ENCODE assay signal across 8 cellular contexts in the genomic region with DNA sequence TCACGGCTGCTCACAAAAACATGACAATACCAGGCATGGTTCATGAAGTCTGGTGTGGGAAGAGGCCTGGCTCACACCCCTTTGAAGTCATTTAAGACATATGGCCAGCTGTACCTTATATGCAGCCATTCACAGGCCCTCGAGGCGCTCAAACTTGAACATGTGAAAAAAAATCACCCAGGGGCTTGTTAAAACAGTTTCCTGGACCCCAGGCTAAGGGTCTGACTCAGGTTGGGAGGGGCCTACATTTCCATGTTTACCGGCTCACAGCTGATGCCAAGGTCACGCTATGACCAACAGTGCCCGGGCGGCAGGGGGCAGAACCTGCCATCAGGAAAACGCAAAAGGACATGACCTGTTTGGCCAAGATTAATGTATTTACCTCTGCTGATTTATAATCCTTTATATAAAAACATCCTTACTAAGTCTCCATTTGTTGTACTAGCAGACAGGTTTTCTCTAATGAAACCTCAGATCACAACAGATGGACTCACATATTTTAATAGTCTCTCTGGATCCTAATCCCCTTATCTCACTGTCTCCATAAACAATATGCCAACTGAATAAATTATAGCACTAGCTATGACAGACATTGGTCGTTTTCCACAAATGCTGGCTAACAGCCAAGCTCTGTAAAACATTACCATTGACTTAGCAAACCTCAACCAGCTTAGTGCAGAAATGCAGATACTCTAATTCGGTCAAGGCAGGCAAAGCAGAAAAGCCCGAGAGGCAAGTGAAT. TPM values are rescaled to one million over a fixed set of nuclear protein-coding genes. Genes with fewer than 3 reads are reported as not detected.
DNase-seq lines count a peak whose midpoint lies in the region; ATAC-seq and TF ChIP-seq lines count a peak whose summit lies in the region.

No MANE protein-coding gene starts in this region.

- H2AK9ac ChIP-seq in IMR-90 (replicated peaks; ENCODE audit: low read depth, low read length, poor library complexity), result no peak overlapping the region

- TF ChIP-seq CTCF in AG09309 (IDR thresholded peaks at IDR 0.05; ENCODE audit: control insufficient read depth, insufficient read depth, low read depth, low read length, missing control alignments), result no peak
- no peak for TF ChIP-seq CTCF in IMR-90 (conservative IDR thresholded peaks at IDR 0.05; ENCODE audit: low read depth, low read length)
- TF ChIP-seq CTCF in osteoblast (IDR thresholded peaks at IDR 0.05; ENCODE audit: extremely low read depth, low read depth, low read length), result no peak

- peaks cover 90% of the 10 kb centered on the region for H3K79me2 ChIP-seq in osteoblast (ENCODE audit: insufficient read depth, low read length)

- no peak overlapping the region for H2BK5ac ChIP-seq in IMR-90 (ENCODE audit: low read depth, low read length, poor library complexity, severe bottlenecking)

- H3K79me1 ChIP-seq in IMR-90 (ENCODE audit: low read depth in 1 of 2, low read length in 2 of 2), result peaks cover 59 to 69% of the 10 kb centered on the region in 2 experiments

- H3K18ac ChIP-seq in IMR-90 (ENCODE audit: low read depth, low read length), result no peak overlapping the region

- H3K56ac ChIP-seq in IMR-90 (ENCODE audit: extremely low read depth, insufficient read depth, low read length), result no peak overlapping the region

- no peak overlapping the region for H4K5ac ChIP-seq in IMR-90 (ENCODE audit: low read depth, low read length)

- H3K36me3 ChIP-seq in IMR-90 (ENCODE audit: control insufficient read depth, insufficient read depth, low read length) (no peaks in the 10 kb centered on the region), esophagus (ENCODE audit: control insufficient read depth in 2 of 2, insufficient read depth in 2 of 2, low read length in 1 of 2) (peaks cover 0 to 4% of the 10 kb centered on the region in 2 donors), osteoblast (ENCODE audit: insufficient read depth, low read length) (no peaks in the 10 kb centered on the region)

- H4K20me1 ChIP-seq in IMR-90 (ENCODE audit: insufficient read depth, low read length), result peaks cover 42% of the 10 kb centered on the region; the same call in 1 of the 2 replicates
- peaks cover 3% of the 10 kb centered on the region for H4K20me1 ChIP-seq in osteoblast (ENCODE audit: insufficient read depth, low read length)

- no peak overlapping the region for H2BK15ac ChIP-seq in IMR-90 (ENCODE audit: low read depth, low read length)

- no peak overlapping the region for H4K91ac ChIP-seq in IMR-90 (ENCODE audit: insufficient read depth, low read depth, low read length)

- WGBS in IMR-90 (ENCODE audit: extremely low coverage in 2 of 2, insufficient read length in 1 of 2), 2 experiments, result 31% methylated on average over 4 of the region's 11 CpGs; no CpG with 5 or more reads in 1 of the 2 experiments
- WGBS in esophagus, 2 donors, result 22 to 24% methylated on average over 11 of the region's 11 CpGs

- POLR2A ChIA-PET in IMR-90 (lab: Charles Lee; ENCODE audit: unreplicated experiment), result no interaction called here

- intact Hi-C loops in IMR-90 (cut with micrococcal nuclease), result loop anchor here (10.0 kb wide), 1 partner anchor 306 kb away; no protein-coding TSS in a partner anchor

- no peak overlapping the region for H4K8ac ChIP-seq in IMR-90 (ENCODE audit: low read depth in 2 of 2, low read length in 2 of 2)

- peak overlapping the region; percentile 70 for H3K23ac ChIP-seq in IMR-90 (ENCODE audit: low read depth, low read length)

- H2AFZ ChIP-seq in IMR-90 (replicated peaks; ENCODE audit: low read length, poor library complexity), result no peak overlapping the region
- no peak overlapping the region for H2AFZ ChIP-seq in osteoblast (ENCODE audit: low read length)

- peak; percentile 28 for DNase-seq in AG09309 (ENCODE audit: low read depth)
- DNase-seq in IMR-90, result peak; percentile 46
- peak; percentile 8 for DNase-seq in RPMI8226
- no peak for DNase-seq in osteoblast (ENCODE audit: insufficient read length, low spot score, missing footprints)
- no peak for DNase-seq in NOMO-1 treated with DMSO at 0.1 percent for 48 hours (lab: John Stamatoyannopoulos, UW; ENCODE audit: unreplicated experiment)
- no peak for DNase-seq in pons (ENCODE audit: low spot score)

- in situ Hi-C loops in IMR-90 (cut with MboI; ENCODE audit: low sequenced_read_pairs), result loop anchor here (5.0 kb wide), 1 partner anchor 173 kb away; no protein-coding TSS in a partner anchor

- H3K9me3 ChIP-seq in IMR-90 (ENCODE audit: control insufficient read depth, insufficient read depth, low read length), result no peaks in the 10 kb centered on the region
- no peaks in the 10 kb centered on the region for H3K9me3 ChIP-seq in esophagus (ENCODE audit: control insufficient read depth in 2 of 2, insufficient read depth in 1 of 2, low read depth in 1 of 2, low read length in 1 of 2)
- no peaks in the 10 kb centered on the region for H3K9me3 ChIP-seq in osteoblast (ENCODE audit: low read depth, low read length)

- no peak; the same call in 1 of the 2 replicates for ATAC-seq in IMR-90 (ENCODE audit: low read depth)
- no peak for ATAC-seq in HG03460 (IDR thresholded peaks at IDR 0.05; ENCODE audit: unreplicated experiment)

- no peak overlapping the region for H2BK120ac ChIP-seq in IMR-90 (ENCODE audit: low read depth, low read length)

- H3K27me3 ChIP-seq in IMR-90 (ENCODE audit: control insufficient read depth, insufficient read depth, low read length) (no peaks in the 10 kb centered on the region), esophagus (ENCODE audit: control insufficient read depth in 1 of 2, insufficient read depth in 2 of 2, low read length in 2 of 2) (no peaks in the 10 kb centered on the region), osteoblast (ENCODE audit: insufficient read depth, low read length) (no peaks in the 10 kb centered on the region)

- TF ChIP-seq POLR2A in IMR-90 (IDR thresholded peaks at IDR 0.05; ENCODE audit: low read depth, low read length), result no peak

- no peak overlapping the region for H2AK5ac ChIP-seq in IMR-90 (ENCODE audit: low read depth, low read length)

- CTCF ChIA-PET in IMR-90 (lab: Yijun Ruan, JAX), result no interaction called here

- no peak overlapping the region for H3K4me2 ChIP-seq in IMR-90 (ENCODE audit: low read depth, low read length)
- peak overlapping the region; percentile 26 for H3K4me2 ChIP-seq in osteoblast (ENCODE audit: insufficient read depth, low read length)

- H3K4me3 ChIP-seq in AG09309 (ENCODE audit: control insufficient read depth, low read depth, low read length), result no peak overlapping the region
- no peak overlapping the region for H3K4me3 ChIP-seq in IMR-90 (ENCODE audit: insufficient read depth, low read depth, low read length)
- no peak overlapping the region for H3K4me3 ChIP-seq in esophagus (ENCODE audit: low read depth in 1 of 2, low read length in 2 of 2)
- H3K4me3 ChIP-seq in osteoblast (ENCODE audit: insufficient read depth, low read length), result no peak overlapping the region

- peak overlapping the region; percentile 44; the same call in 1 of the 2 replicates for H3K4ac ChIP-seq in IMR-90 (ENCODE audit: low read depth, low read length)

- H3K9ac ChIP-seq in IMR-90 (ENCODE audit: low read depth, low read length), result no peak overlapping the region

- H2BK20ac ChIP-seq in IMR-90 (ENCODE audit: low read depth, low read length), result no peak overlapping the region

- H3K9me1 ChIP-seq in IMR-90 (ENCODE audit: insufficient read depth, low read length), result peaks cover 25% of the 10 kb centered on the region

- TF ChIP-seq RAD21 in IMR-90 (IDR thresholded peaks at IDR 0.05; ENCODE audit: low read length), result no peak

- peaks cover 15% of the 10 kb centered on the region for H3K4me1 ChIP-seq in IMR-90 (ENCODE audit: control insufficient read depth, insufficient read depth, low read length)
- peaks cover 2 to 24% of the 10 kb centered on the region in 2 donors for H3K4me1 ChIP-seq in esophagus (ENCODE audit: control insufficient read depth in 2 of 2, insufficient read depth in 2 of 2, low read length in 1 of 2)
- peaks cover 43% of the 10 kb centered on the region for H3K4me1 ChIP-seq in osteoblast (ENCODE audit: insufficient read depth, low read length)

- H3K27ac ChIP-seq in IMR-90 (ENCODE audit: insufficient read depth, low read length), result no peak overlapping the region
- peak overlapping the region; percentile 30 to 54 for H3K27ac ChIP-seq in esophagus (ENCODE audit: low read depth in 2 of 2, low read length in 1 of 2)
- H3K27ac ChIP-seq in osteoblast (ENCODE audit: low read depth, low read length), result peak overlapping the region; percentile 72

- no peak overlapping the region for H3K14ac ChIP-seq in IMR-90 (replicated peaks; ENCODE audit: low read depth, low read length)

- dilution Hi-C loops in IMR-90 (cut with HindIII; ENCODE audit: low sequenced_read_pairs, unreplicated experiment), result no loop called here

- BruUV-seq in IMR-90 (replicated peaks; lab: Mats Ljungman, UMichigan), result no TSS peak

TF ChIP-seq in IMR-90, 13 proteins besides CTCF, POLR2A, EP300 and RAD21 (continues in another document):
- TF ChIP-seq CEBPB (IDR thresholded peaks at IDR 0.05; ENCODE audit: low read depth, low read length) (no peak), RCOR1 (IDR thresholded peaks at IDR 0.05; ENCODE audit: insufficient replicate concordance, low read length) (no peak), FOS (IDR thresholded peaks at IDR 0.05; ENCODE audit: low read depth, low read length) (no peak), NFE2L2 (IDR thresholded peaks at IDR 0.05; ENCODE audit: low read depth, low read length) (no peak), RFX5 (IDR thresholded peaks at IDR 0.05; ENCODE audit: low read depth, low read length) (no peak)
- TF ChIP-seq, protein P1, sequence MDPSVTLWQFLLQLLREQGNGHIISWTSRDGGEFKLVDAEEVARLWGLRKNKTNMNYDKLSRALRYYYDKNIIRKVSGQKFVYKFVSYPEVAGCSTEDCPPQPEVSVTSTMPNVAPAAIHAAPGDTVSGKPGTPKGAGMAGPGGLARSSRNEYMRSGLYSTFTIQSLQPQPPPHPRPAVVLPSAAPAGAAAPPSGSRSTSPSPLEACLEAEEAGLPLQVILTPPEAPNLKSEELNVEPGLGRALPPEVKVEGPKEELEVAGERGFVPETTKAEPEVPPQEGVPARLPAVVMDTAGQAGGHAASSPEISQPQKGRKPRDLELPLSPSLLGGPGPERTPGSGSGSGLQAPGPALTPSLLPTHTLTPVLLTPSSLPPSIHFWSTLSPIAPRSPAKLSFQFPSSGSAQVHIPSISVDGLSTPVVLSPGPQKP (IDR thresholded peaks at IDR 0.05; ENCODE audit: borderline replicate concordance, low read depth, low read length), result no peak

RNA-seq across cellular contexts. Expression of a gene that starts 19.9 kb away (rescaled TPM):
- total RNA-seq in IMR-90 (2012; rRNA removed) (145 and 179 TPM in 2 replicates), osteoblast (69.8 and 89.4 TPM in 2 replicates)
- polyA plus RNA-seq in IMR-90 (2012; rRNA removed) (83.8 and 87.6 TPM in 2 replicates), esophagus (100 to 1,000 TPM; 211 to 257 TPM)
- 48.4 and 65.5 TPM in 2 replicates for polyA plus RNA-seq in IMR-90 (2012; cell fraction: cytosol; rRNA removed)
- polyA plus RNA-seq in IMR-90 (2012; cell fraction: nucleus; rRNA removed; ENCODE audit: low replicate concordance), result 47.4 and 74.1 TPM in 2 replicates

Comparison
In these comparisons a context has a peak if more than half of its experiments do, and no peak if none do; other contexts are left out.
1. DNase-seq: peak in AG09309 (single experiment), IMR-90 (single experiment) and RPMI8226 (single experiment); none in osteoblast (single experiment), NOMO-1 treated with DMSO at 0.1 percent for 48 hours (single experiment) and pons (single experiment).